14 cellular contexts compared by ENCODE assay signal in the genomic region with DNA sequence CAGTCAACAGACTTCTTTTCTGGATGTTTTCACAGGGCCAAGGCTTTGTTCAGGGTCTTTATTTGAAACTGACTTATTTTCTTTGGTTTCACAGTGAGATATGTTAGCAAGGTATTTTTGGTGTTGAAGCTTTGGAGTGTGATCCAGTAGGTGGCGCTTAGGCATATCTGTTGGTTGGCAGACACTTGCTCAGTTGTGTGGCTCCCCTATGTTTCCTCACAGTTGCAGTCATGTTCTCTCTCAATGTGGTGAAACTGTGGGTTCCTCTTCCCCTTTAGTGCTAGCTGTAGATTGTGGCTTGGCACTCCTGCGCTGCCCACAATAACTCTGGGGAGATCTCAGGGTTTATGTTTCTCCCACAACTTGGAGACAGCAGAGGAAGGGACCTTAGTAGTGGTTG.
DNase-seq lines count a peak whose midpoint lies in the region; ATAC-seq, FAIRE-seq and TF ChIP-seq lines count a peak whose summit lies in the region.
"Had no signal": no experiment of that assay in that cellular context is flagged by ENCODE, and none has a peak within 500 bp of the region (broad histone marks: within the 10 kb centered on the region; RNA-seq: fewer than 3 reads in every experiment).

No MANE protein-coding gene starts in this region.

- H3K27me3 ChIP-seq in small intestine (ENCODE audit: control insufficient read depth in 2 of 2, insufficient read depth in 2 of 2, low read length in 2 of 2), result no peaks in the 10 kb centered on the region

- H3K27ac ChIP-seq in small intestine (ENCODE audit: low read depth in 1 of 2, low read length in 1 of 2) (no peak overlapping the region), RWPE1 (no peak overlapping the region)

- FAIRE-seq in small intestine (lab: Jason Lieb, UNC), result no peak

- H3K9me3 Mint-ChIP-seq in brain, result peaks cover 0 to 19% (median 0%) of the 10 kb centered on the region in 5 experiments
- H3K9me3 Mint-ChIP-seq: stimulated activated naive CD8-positive, alpha-beta T cell treated with anti-CD3 and anti-CD28 coated beads, Interleukin-15, Interleukin-2, amounts not matched to agents 100 ng/mL and 50 ng/mL, for 24 hours had no signal

- no peaks in the 10 kb centered on the region for H3K4me1 Mint-ChIP-seq in brain

- no peak overlapping the region for H3K4me3 ChIP-seq in small intestine (ENCODE audit: low read depth in 1 of 2, low read length in 2 of 2)

- DNase-seq in NCI-H1694 treated with DMSO at 0.1 percent for 48 hours (lab: John Stamatoyannopoulos, UW), result peak; percentile 16
- no peak for DNase-seq in NCI-H1694 (lab: John Stamatoyannopoulos, UW)
- DNase-seq in NCI-H1092 treated with DMSO at 0.1 percent for 48 hours (lab: John Stamatoyannopoulos, UW), result peak; percentile 21
- peak; percentile 3 for DNase-seq in small intestine
- DNase-seq in RWPE1 (ENCODE audit: low spot score), result no peak
- no peak for DNase-seq in activated CD4-positive, CD25-positive, alpha-beta regulatory T cell treated with anti-CD3 and anti-CD28 coated beads, Interleukin-2, amount 50 U/mL, for 72 hours
- DNase-seq: activated CD8-positive, alpha-beta T cell treated with anti-CD3 and anti-CD28 coated beads, Interleukin-2, amount 10 ng/mL, durations not matched to agents 7 days and 5 days; DMS79 treated with DMSO at 0.1 percent for 48 hours; foreskin fibroblast; NCI-H446 treated with DMSO at 0.1 percent for 48 hours had no signal

- no peaks in the 10 kb centered on the region for H3K9me3 ChIP-seq in small intestine (ENCODE audit: control insufficient read depth, low read depth)

- CTCF ChIA-PET in RWPE1 (lab: Yijun Ruan, JAX), result interaction anchor here (0.6 kb wide), 1 partner anchor 18 kb away, joined by 5 read pairs; no protein-coding TSS in a partner anchor

- TF ChIP-seq CTCF in brain (conservative IDR thresholded peaks at IDR 0.05), result peak; percentile 13 to 41
- no peak for TF ChIP-seq CTCF in RWPE1 (conservative IDR thresholded peaks at IDR 0.05; ENCODE audit: low read depth)

- no peak overlapping the region for H3K4me3 Mint-ChIP-seq in brain
- H3K4me3 Mint-ChIP-seq: activated CD8-positive, alpha-beta T cell treated with anti-CD3 and anti-CD28 coated beads, Interleukin-2, amount 10 ng/mL, durations not matched to agents 7 days and 5 days; stimulated activated naive CD8-positive, alpha-beta T cell treated with anti-CD3 and anti-CD28 coated beads, Interleukin-15, Interleukin-2, amounts not matched to agents 100 ng/mL and 50 ng/mL, for 24 hours had no signal

- POLR2A ChIA-PET in RWPE1 (lab: Yijun Ruan, JAX; ENCODE audit: low non-redundant PET), result no interaction called here

- H3K36me3 Mint-ChIP-seq in brain, result no peaks in the 10 kb centered on the region
- H3K36me3 Mint-ChIP-seq: activated naive CD4-positive, alpha-beta T cell treated with anti-CD3 and anti-CD28 coated beads, Interleukin-2, amount 50 U/mL, for 72 hours had no signal

- no peaks in the 10 kb centered on the region for H3K36me3 ChIP-seq in small intestine (ENCODE audit: control insufficient read depth in 2 of 2, insufficient read depth in 2 of 2, low read length in 2 of 2)

- H3K27me3 Mint-ChIP-seq in brain, result no peaks in the 10 kb centered on the region
- H3K27me3 Mint-ChIP-seq: stimulated activated naive CD8-positive, alpha-beta T cell treated with anti-CD3 and anti-CD28 coated beads, Interleukin-15, Interleukin-2, amounts not matched to agents 100 ng/mL and 50 ng/mL, for 24 hours had no signal

- ATAC-seq in HG03520 (IDR thresholded peaks at IDR 0.05; ENCODE audit: unreplicated experiment), result no peak
- ATAC-seq: activated CD8-positive, alpha-beta T cell treated with anti-CD3 and anti-CD28 coated beads, Interleukin-2, amount 10 ng/mL, durations not matched to agents 7 days and 5 days; activated naive CD4-positive, alpha-beta T cell treated with anti-CD3 and anti-CD28 coated beads, Interleukin-2, amount 50 U/mL, for 72 hours had no signal

- WGBS in small intestine, 3 donors, result 14 to 35% (median 31%) methylated on average over 2 of the region's 2 CpGs

- no peak overlapping the region for H3K27ac Mint-ChIP-seq in brain
- H3K27ac Mint-ChIP-seq: activated CD8-positive, alpha-beta T cell treated with anti-CD3 and anti-CD28 coated beads, Interleukin-2, amount 10 ng/mL, durations not matched to agents 7 days and 5 days; activated naive CD4-positive, alpha-beta T cell treated with anti-CD3 and anti-CD28 coated beads, Interleukin-2, amount 50 U/mL, for 72 hours; stimulated activated naive CD8-positive, alpha-beta T cell treated with anti-CD3 and anti-CD28 coated beads, Interleukin-15, Interleukin-2, amounts not matched to agents 100 ng/mL and 50 ng/mL, for 24 hours had no signal

- no peaks in the 10 kb centered on the region for H3K4me1 ChIP-seq in small intestine (ENCODE audit: control insufficient read depth in 2 of 2, insufficient read depth in 1 of 2, low read depth in 1 of 2, low read length in 1 of 2)

Comparison
In these comparisons a context has a peak if more than half of its experiments do, and no peak if none do; other contexts are left out.
1. DNase-seq: peak in NCI-H1694 treated with DMSO at 0.1 percent for 48 hours (single experiment), NCI-H1092 treated with DMSO at 0.1 percent for 48 hours (single experiment) and small intestine (single experiment); none in NCI-H1694 (single experiment), RWPE1 (single experiment) and activated CD4-positive, CD25-positive, alpha-beta regulatory T cell treated with anti-CD3 and anti-CD28 coated beads, Interleukin-2, amount 50 U/mL, for 72 hours (single experiment).